In genomic region chr7:4650471-4651047, GRCh38 we compare ENCODE assay signal across 1 cellular context.
TF ChIP-seq lines count a peak whose summit lies in the region.

No MANE protein-coding gene starts in this region.

TF ChIP-seq in IMR-90, 13 proteins besides CTCF, POLR2A, EP300 and RAD21:
- TF ChIP-seq FOS (IDR thresholded peaks at IDR 0.05; ENCODE audit: low read depth, low read length) (no peak), USF2 (IDR thresholded peaks at IDR 0.05; ENCODE audit: low read depth, low read length) (no peak), SMC3 (IDR thresholded peaks at IDR 0.05; ENCODE audit: low read depth, low read length) (no peak)
